In genomic region chr17:74427763-74428153, GRCh38 we compare ENCODE assay signal across 21 cellular contexts. TPM values are rescaled to one million over a fixed set of nuclear protein-coding genes. Genes with fewer than 3 reads are reported as not detected.
DNase-seq lines count a peak whose midpoint lies in the region; TF ChIP-seq lines count a peak whose summit lies in the region.
"Had no signal": no experiment of that assay in that cellular context is flagged by ENCODE, and none has a peak within 500 bp of the region (broad histone marks: within the 10 kb centered on the region; RNA-seq: fewer than 3 reads in every experiment).

No MANE protein-coding gene starts in this region.

- H3K4me1 ChIP-seq in esophagus (ENCODE audit: control insufficient read depth in 2 of 2, insufficient read depth in 2 of 2, low read length in 1 of 2) (peaks cover 10 to 26% of the 10 kb centered on the region in 2 donors), urinary bladder (ENCODE audit: insufficient read depth) (no peaks in the 10 kb centered on the region), GM23248 (ENCODE audit: insufficient read depth) (0 out of 2 replicates have a peak, but pooled peaks cover 7% of the 10 kb centered on the region)

- in situ Hi-C loops in GM23248 (cut with MboI), result no loop called here

- H3K27ac ChIP-seq in esophagus (ENCODE audit: low read depth in 2 of 2, low read length in 1 of 2), result peak overlapping the region; percentile 11 to 55
- peak overlapping the region; percentile 34 for H3K27ac ChIP-seq in urinary bladder (ENCODE audit: low read depth)
- no peak overlapping the region for H3K27ac ChIP-seq in GM23248

- no peaks in the 10 kb centered on the region for H3K9me2 ChIP-seq in GM23248 (ENCODE audit: insufficient read depth)

- no peaks in the 10 kb centered on the region for H3F3A ChIP-seq in GM23248 (ENCODE audit: insufficient read depth)

- WGBS in esophagus, 2 donors, result 49 to 55% methylated on average over 6 of the region's 6 CpGs
- WGBS in urinary bladder, result 79% methylated on average over 6 of the region's 6 CpGs
- WGBS in GM23248 (ENCODE audit: low coverage in 1 of 2, low lambda C conversion rate in 2 of 2, missing lambda C conversion rate in 2 of 2), 2 experiments, result 64 to 71% methylated on average over 6 of the region's 6 CpGs

- H3K79me2 ChIP-seq in GM23248 (ENCODE audit: insufficient read depth), result no peaks in the 10 kb centered on the region

- peaks cover 62% of the 10 kb centered on the region for H3K4me1 Mint-ChIP-seq in nephron progenitor cell
- peaks cover 12% of the 10 kb centered on the region for H3K4me1 Mint-ChIP-seq in activated CD4-positive, alpha-beta memory T cell treated with anti-CD3 and anti-CD28 coated beads for 36 hours (ENCODE audit: low read depth)

- H3K4me3 Mint-ChIP-seq in nephron progenitor cell, result peak overlapping the region; percentile 18
- no peak overlapping the region for H3K4me3 Mint-ChIP-seq in activated CD4-positive, alpha-beta memory T cell treated with anti-CD3 and anti-CD28 coated beads for 36 hours
- H3K4me3 Mint-ChIP-seq: activated naive CD8-positive, alpha-beta T cell; CD4-positive, alpha-beta memory T cell; stimulated activated memory B cell treated with anti-CD40 and anti-IgM and Interleukin-4, amounts not matched to agents 10 μg/mL and 1 μg/mL and 100 μg/mL, for 72 hours had no signal

- H3K27me3 Mint-ChIP-seq in nephron progenitor cell (ENCODE audit: low read depth, poor library complexity), result no peaks in the 10 kb centered on the region
- H3K27me3 Mint-ChIP-seq in activated CD4-positive, alpha-beta memory T cell treated with anti-CD3 and anti-CD28 coated beads for 36 hours, result peaks cover 23% of the 10 kb centered on the region

- H3K9ac ChIP-seq in GM23248, result no peak overlapping the region

- no peak for TF ChIP-seq CTCF in nephron progenitor cell (IDR thresholded peaks at IDR 0.05)

- peak overlapping the region; percentile 76 for H3K27ac Mint-ChIP-seq in nephron progenitor cell
- no peak overlapping the region for H3K27ac Mint-ChIP-seq in activated CD4-positive, alpha-beta memory T cell treated with anti-CD3 and anti-CD28 coated beads for 36 hours
- H3K27ac Mint-ChIP-seq: activated naive CD8-positive, alpha-beta T cell; CD4-positive, alpha-beta memory T cell; stimulated activated memory B cell treated with anti-CD40 and anti-IgM and Interleukin-4, amounts not matched to agents 10 μg/mL and 1 μg/mL and 100 μg/mL, for 72 hours had no signal

- H3K36me3 ChIP-seq in esophagus (ENCODE audit: control insufficient read depth in 2 of 2, insufficient read depth in 2 of 2, low read length in 1 of 2) (no peaks in the 10 kb centered on the region), urinary bladder (ENCODE audit: insufficient read depth) (no peaks in the 10 kb centered on the region), GM23248 (ENCODE audit: low read depth) (no peaks in the 10 kb centered on the region)

- no peak overlapping the region for H3K4me2 ChIP-seq in GM23248 (ENCODE audit: unreplicated experiment)

- H3K4me3 ChIP-seq in esophagus (ENCODE audit: low read depth in 1 of 2, low read length in 2 of 2) (no peak overlapping the region), urinary bladder (ENCODE audit: low read depth, low read length) (no peak overlapping the region), GM23248 (no peak overlapping the region)
- H3K4me3 ChIP-seq: GM12878, K562 had no signal

- H3K9me3 ChIP-seq in esophagus (ENCODE audit: control insufficient read depth in 2 of 2, insufficient read depth in 1 of 2, low read depth in 1 of 2, low read length in 1 of 2) (no peaks in the 10 kb centered on the region), GM23248 (ENCODE audit: low read depth) (no peaks in the 10 kb centered on the region)

- POLR2A ChIA-PET in activated CD4-positive, alpha-beta memory T cell treated with anti-CD3 and anti-CD28 coated beads for 36 hours (lab: Charles Lee), result no interaction called here

- peaks cover 2% of the 10 kb centered on the region for H3K9me3 Mint-ChIP-seq in nephron progenitor cell
- no peaks in the 10 kb centered on the region for H3K9me3 Mint-ChIP-seq in activated CD4-positive, alpha-beta memory T cell treated with anti-CD3 and anti-CD28 coated beads for 36 hours
- H3K9me3 Mint-ChIP-seq: stimulated activated memory B cell treated with anti-CD40 and anti-IgM and Interleukin-4, amounts not matched to agents 10 μg/mL and 1 μg/mL and 100 μg/mL, for 72 hours had no signal

- H4K20me1 ChIP-seq in GM23248 (ENCODE audit: insufficient read depth), result no peaks in the 10 kb centered on the region

- CTCF ChIA-PET in activated CD4-positive, alpha-beta memory T cell treated with anti-CD3 and anti-CD28 coated beads for 36 hours (lab: Charles Lee), result interaction anchor here (1.5 kb wide), 1 partner anchor 48 kb away, joined by 5 read pairs; no protein-coding TSS in a partner anchor

- H3K27me3 ChIP-seq in esophagus (ENCODE audit: control insufficient read depth in 1 of 2, insufficient read depth in 2 of 2, low read length in 2 of 2), result no peaks in the 10 kb centered on the region
- H3K27me3 ChIP-seq in GM23248 (replicated peaks; ENCODE audit: insufficient read depth), result 0 out of 2 replicates have a peak, but pooled peaks cover 4% of the 10 kb centered on the region

- H3K36me3 Mint-ChIP-seq in nephron progenitor cell (ENCODE audit: low read depth), result peaks cover 2% of the 10 kb centered on the region
- H3K36me3 Mint-ChIP-seq in activated CD4-positive, alpha-beta memory T cell treated with anti-CD3 and anti-CD28 coated beads for 36 hours, result no peaks in the 10 kb centered on the region
- H3K36me3 Mint-ChIP-seq: activated naive CD8-positive, alpha-beta T cell; CD4-positive, alpha-beta memory T cell; stimulated activated memory B cell treated with anti-CD40 and anti-IgM and Interleukin-4, amounts not matched to agents 10 μg/mL and 1 μg/mL and 100 μg/mL, for 72 hours had no signal

- H2AFZ ChIP-seq in GM23248, result no peak overlapping the region

- peak; percentile 37 for DNase-seq in DMS 273 (lab: John Stamatoyannopoulos, UW; ENCODE audit: unreplicated experiment)
- DNase-seq in DMS 273 treated with DMSO at 0.1 percent for 48 hours (lab: John Stamatoyannopoulos, UW), result no peak
- DNase-seq in nephron progenitor cell, result no peak
- DNase-seq in activated CD4-positive, alpha-beta memory T cell treated with anti-CD3 and anti-CD28 coated beads for 36 hours, result no peak
- no peak for DNase-seq in DMS153 (lab: John Stamatoyannopoulos, UW)
- no peak for DNase-seq in GM23248
- DNase-seq: activated CD4-positive, alpha-beta T cell treated with anti-CD3 and anti-CD28 coated beads for 48 hours; activated T-cell treated with anti-CD3 and anti-CD28 coated beads, Interleukin-2, amount 50 U/mL, for 1 hour; CD4-positive, alpha-beta memory T cell; glutamatergic neuron; NCI-H1105 treated with DMSO at 0.1 percent for 48 hours; NK-92 treated with Interleukin-12 subunit alpha and Interleukin-12 subunit beta, amount 100 ng/mL, for 24 hours; T1000 had no signal

- intact Hi-C loops in activated CD4-positive, alpha-beta memory T cell treated with anti-CD3 and anti-CD28 coated beads for 36 hours (cut with micrococcal nuclease), result no loop called here

RNA-seq across cellular contexts. Expression of gene GPRC5C, which starts 4.1 kb away (rescaled TPM):
- polyA plus RNA-seq in esophagus (1 to 10 TPM; 6.7 to 8.8 TPM), urinary bladder (40.6 TPM), GM23248 (2016; fragmentation: Nextera tagmentation; extraction: Ambion mirVana) (0.95 and 1.6 TPM in 2 replicates)
- 27.0 TPM for total RNA-seq in urinary bladder
- under 1 TPM; 0.40 to 0.41 TPM for total RNA-seq in activated CD4-positive, alpha-beta memory T cell treated with anti-CD3 and anti-CD28 coated beads for 36 hours
- 0.25 and 2.7 TPM in 2 replicates for total RNA-seq in GM23248 (2014; rRNA removed; shearing (Covaris generic))
- total RNA-seq: CD4-positive, alpha-beta memory T cell had no signal
- polyA plus RNA-seq: CD4-positive, alpha-beta memory T cell had no signal

RNA-seq across cellular contexts. Expression of gene CD300A, which starts 38.7 kb away (rescaled TPM):
- polyA plus RNA-seq in esophagus (1 to 10 TPM; 1.3 to 1.6 TPM), urinary bladder (5.2 TPM), GM23248 (2016; fragmentation: Nextera tagmentation; extraction: Ambion mirVana) (not detected in 2 replicates)
- total RNA-seq in urinary bladder, result 2.7 TPM
- total RNA-seq in activated CD4-positive, alpha-beta memory T cell treated with anti-CD3 and anti-CD28 coated beads for 36 hours, result 10 to 100 TPM; 11.3 to 12.3 TPM
- total RNA-seq in GM23248 (2014; rRNA removed; shearing (Covaris generic)), result not detected in 2 replicates
- total RNA-seq: chondrocyte, epithelial cell of proximal tubule had no signal
